ENCODE assay signal across 11 cellular contexts in the genomic region with DNA sequence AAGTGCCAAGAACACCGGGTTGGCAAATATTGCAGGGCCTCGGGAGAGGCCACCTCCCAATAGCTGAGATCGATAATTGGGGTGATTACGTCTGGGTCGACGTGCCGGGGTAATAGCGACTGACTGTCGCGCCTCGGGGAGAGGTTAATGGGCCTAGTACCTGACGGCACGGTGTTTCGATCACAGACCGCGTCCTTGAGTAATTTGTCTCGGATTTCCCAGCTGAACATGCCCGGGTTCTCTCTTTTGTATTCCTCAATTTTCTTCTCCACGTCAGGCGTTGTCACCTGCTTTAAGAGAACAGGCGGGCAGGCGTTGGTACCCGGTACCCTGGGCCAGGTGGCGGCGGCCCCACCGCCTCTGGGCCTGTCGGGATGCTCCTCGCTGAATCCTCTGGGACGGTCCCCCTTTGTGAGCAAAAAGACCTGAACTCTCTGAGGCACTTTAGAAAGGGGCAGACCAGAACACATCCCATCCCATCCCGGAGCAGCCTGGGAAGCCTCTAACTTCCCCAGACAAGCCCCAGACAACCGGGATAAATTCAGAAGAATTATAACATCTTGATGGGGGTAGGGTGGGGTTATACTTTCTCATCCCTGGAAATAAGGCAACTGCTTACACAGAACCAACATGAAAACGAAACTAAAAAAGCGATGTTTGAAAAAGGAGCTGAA. TPM values are rescaled to one million over a fixed set of nuclear protein-coding genes. Genes with fewer than 3 reads are reported as not detected.
A peak's percentile ranks its signal among the peaks of the same experiment; 100 is the strongest.
DNase-seq lines count a peak whose midpoint lies in the region; ATAC-seq and TF ChIP-seq lines count a peak whose summit lies in the region.
"Had no signal": no experiment of that assay in that cellular context is flagged by ENCODE, and none has a peak within 500 bp of the region (broad histone marks: within the 10 kb centered on the region; RNA-seq: fewer than 3 reads in every experiment).

No MANE protein-coding gene starts in this region.

- intact Hi-C loops in CD8-positive, alpha-beta T cell (cut with DNase I, micrococcal nuclease) = no loop called here
- intact Hi-C loops in PC-9 (cut with micrococcal nuclease; ENCODE audit: unreplicated experiment) (no loop called here), esophagus muscularis mucosa (cut with DNase I) (no loop called here), Caco-2 (cut with micrococcal nuclease; ENCODE audit: unreplicated experiment) (no loop called here)

- H3K9ac ChIP-seq in neuronal stem cell (ENCODE audit: low read depth, low read length, poor library complexity) = no peak overlapping the region

- H3K4me1 Mint-ChIP-seq in CD8-positive, alpha-beta T cell (ENCODE audit: low read depth) = peaks cover 21% of the 10 kb centered on the region
- no peaks in the 10 kb centered on the region for H3K4me1 Mint-ChIP-seq in Caco-2 (ENCODE audit: low read depth, unreplicated experiment)

- H2BK120ac ChIP-seq in neuronal stem cell (ENCODE audit: low read depth, low read length) = no peak overlapping the region

- no peaks in the 10 kb centered on the region for H3F3A ChIP-seq in PC-9 (ENCODE audit: insufficient read depth, low read depth)

- no peaks in the 10 kb centered on the region for H3K79me1 ChIP-seq in neuronal stem cell (ENCODE audit: low read depth, low read length)

- H3K27ac ChIP-seq in CD8-positive, alpha-beta T cell (ENCODE audit: low read depth, low read length) = no peak overlapping the region
- H3K27ac ChIP-seq in PC-9 = no peak overlapping the region
- H3K27ac ChIP-seq in esophagus muscularis mucosa (replicated peaks in 1 of 4) = no peak overlapping the region
- no peak overlapping the region for H3K27ac ChIP-seq in neuronal stem cell (replicated peaks; ENCODE audit: low read length)

- POLR2A ChIA-PET in CD8-positive, alpha-beta T cell (lab: Charles Lee) = no interaction called here
- POLR2A ChIA-PET in PC-9 (lab: Charles Lee; ENCODE audit: unreplicated experiment) (no interaction called here), Caco-2 (lab: Charles Lee) (no interaction called here)

- peak overlapping the region; percentile 34 for H2AFZ ChIP-seq in PC-9
- no peak overlapping the region for H2AFZ ChIP-seq in neuronal stem cell (ENCODE audit: low read length)

- CTCF ChIA-PET in CD8-positive, alpha-beta T cell (lab: Charles Lee) = no interaction called here
- CTCF ChIA-PET in PC-9 (lab: Charles Lee) (interaction anchor here (0.6 kb wide), 1 partner anchor 284 kb away, joined by 3 read pairs; no protein-coding TSS in a partner anchor), Caco-2 (lab: Charles Lee) (no interaction called here)

- peaks cover 3% of the 10 kb centered on the region for H3K4me1 ChIP-seq in CD8-positive, alpha-beta T cell (ENCODE audit: insufficient read depth, low read length)
- H3K4me1 ChIP-seq in PC-9 (replicated peaks; ENCODE audit: insufficient read depth) = no peaks in the 10 kb centered on the region
- H3K4me1 ChIP-seq in esophagus muscularis mucosa = peaks cover 18 to 72% (median 67%) of the 10 kb centered on the region in 4 donors
- peaks cover 8 to 9% of the 10 kb centered on the region in 2 donors for H3K4me1 ChIP-seq in neuronal stem cell (ENCODE audit: control insufficient read depth in 2 of 2, insufficient read depth in 1 of 2, low read depth in 1 of 2, low read length in 2 of 2)
- H3K4me1 ChIP-seq in Caco-2 = no peaks in the 10 kb centered on the region

- no peaks in the 10 kb centered on the region for H3K36me3 Mint-ChIP-seq in CD8-positive, alpha-beta T cell
- no peaks in the 10 kb centered on the region for H3K36me3 Mint-ChIP-seq in Caco-2 (ENCODE audit: insufficient read depth, unreplicated experiment)

- TF ChIP-seq POLR2A in esophagus muscularis mucosa (IDR thresholded peaks at IDR 0.05; ENCODE audit: low read depth) = no peak

- H4K8ac ChIP-seq in neuronal stem cell (ENCODE audit: low read depth, low read length) = no peak overlapping the region

- H3K79me2 ChIP-seq in PC-9 (ENCODE audit: low read depth) = no peaks in the 10 kb centered on the region

- peak overlapping the region; percentile 7 for H2BK5ac ChIP-seq in neuronal stem cell (ENCODE audit: low read length)

- H3K9me3 Mint-ChIP-seq in CD8-positive, alpha-beta T cell = no peaks in the 10 kb centered on the region
- H3K9me3 Mint-ChIP-seq in Caco-2 (ENCODE audit: unreplicated experiment) = peaks cover 10% of the 10 kb centered on the region

- no peaks in the 10 kb centered on the region for H3K36me3 ChIP-seq in CD8-positive, alpha-beta T cell (ENCODE audit: insufficient read depth, low read length)
- H3K36me3 ChIP-seq in PC-9 (ENCODE audit: low read depth) = no peaks in the 10 kb centered on the region
- H3K36me3 ChIP-seq in esophagus muscularis mucosa = no peaks in the 10 kb centered on the region
- H3K36me3 ChIP-seq in neuronal stem cell (replicated peaks in 1 of 2; ENCODE audit: control insufficient read depth in 2 of 2, insufficient read depth in 2 of 2, low read length in 2 of 2) = no peaks in the 10 kb centered on the region
- no peaks in the 10 kb centered on the region for H3K36me3 ChIP-seq in Caco-2 (ENCODE audit: control insufficient read depth, insufficient read depth, low read length)

- H3K9me3 ChIP-seq in CD8-positive, alpha-beta T cell (ENCODE audit: low read length) = no peaks in the 10 kb centered on the region
- no peaks in the 10 kb centered on the region for H3K9me3 ChIP-seq in PC-9 (ENCODE audit: insufficient read depth, low read depth)
- H3K9me3 ChIP-seq in esophagus muscularis mucosa = no peaks in the 10 kb centered on the region
- H3K9me3 ChIP-seq in neuronal stem cell (replicated peaks in 1 of 2; ENCODE audit: control insufficient read depth in 2 of 2, insufficient read depth in 1 of 2, low read depth in 1 of 2, low read length in 2 of 2) = peaks cover 2 to 6% of the 10 kb centered on the region in 2 donors
- no peaks in the 10 kb centered on the region for H3K9me3 ChIP-seq in Caco-2

- H2AK5ac ChIP-seq in neuronal stem cell (ENCODE audit: low read depth, low read length) = peak overlapping the region; percentile 57

- no peak overlapping the region for H4K91ac ChIP-seq in neuronal stem cell (ENCODE audit: low read depth, low read length, poor library complexity)

- peaks cover 33% of the 10 kb centered on the region for H3K27me3 ChIP-seq in CD8-positive, alpha-beta T cell (ENCODE audit: insufficient read depth, low read length)
- H3K27me3 ChIP-seq in PC-9 (ENCODE audit: insufficient read depth, low read depth) (peaks cover 82% of the 10 kb centered on the region), esophagus muscularis mucosa (peaks cover 5 to 100% (median 89%) of the 10 kb centered on the region in 4 donors), neuronal stem cell (ENCODE audit: control insufficient read depth in 3 of 3, insufficient read depth in 3 of 3, low read depth in 1 of 3, low read length in 3 of 3) (peaks cover 63 to 97% (median 91%) of the 10 kb centered on the region in 3 experiments), Caco-2 (replicated peaks; ENCODE audit: control insufficient read depth, insufficient read depth, low read length) (no peaks in the 10 kb centered on the region)

- peak overlapping the region; percentile 52 for H3K23ac ChIP-seq in neuronal stem cell (ENCODE audit: low read depth, low read length, poor library complexity)

- H3K27ac Mint-ChIP-seq in CD8-positive, alpha-beta T cell = no peak overlapping the region
- H3K27ac Mint-ChIP-seq in Caco-2 (ENCODE audit: unreplicated experiment) = no peak overlapping the region

- no peaks in the 10 kb centered on the region for H4K20me1 ChIP-seq in PC-9 (ENCODE audit: insufficient read depth)

- no peak for DNase-seq in CD8-positive, alpha-beta T cell
- DNase-seq in PC-9 (no peak), esophagus muscularis mucosa (ENCODE audit: extremely low spot score) (peak; percentile 88), neuronal stem cell (ENCODE audit: low spot score) (no peak), Caco-2 (no peak), NCI-H510A (lab: John Stamatoyannopoulos, UW) (no peak), pons (ENCODE audit: low spot score) (no peak)
- DNase-seq in NK-92 treated with Interleukin-12 subunit alpha and Interleukin-12 subunit beta, amount 100 ng/mL, for 24 hours (lab: John Stamatoyannopoulos, UW) = no peak
- DNase-seq: cortex of kidney, NCI-H1436 had no signal

- 5% methylated on average over 22 of the region's 33 CpGs for WGBS in esophagus muscularis mucosa
- WGBS in neuronal stem cell (ENCODE audit: extremely low coverage in 2 of 2, insufficient read length in 2 of 2, insufficient replicate concordance in 1 of 2), 2 donors = no CpG with 5 or more reads among the region's 33 CpGs

- TF ChIP-seq CTCF in CD8-positive, alpha-beta T cell (IDR thresholded peaks at IDR 0.05) = no peak
- TF ChIP-seq CTCF in PC-9 (conservative IDR thresholded peaks at IDR 0.05) (no peak), esophagus muscularis mucosa (IDR thresholded peaks at IDR 0.05) (no peak), Caco-2 (IDR thresholded peaks at IDR 0.05; ENCODE audit: insufficient read depth in 1 of 2, low read depth in 1 of 2, low read length in 1 of 2, severe bottlenecking in 1 of 2, unreplicated experiment in 1 of 2) (no peak)

- no peak overlapping the region for H3K4ac ChIP-seq in neuronal stem cell (ENCODE audit: low read length)

- peak overlapping the region; percentile 54 for H3K4me3 Mint-ChIP-seq in CD8-positive, alpha-beta T cell
- no peak overlapping the region for H3K4me3 Mint-ChIP-seq in Caco-2 (ENCODE audit: unreplicated experiment)

- no peaks in the 10 kb centered on the region for H3K9me2 ChIP-seq in PC-9 (ENCODE audit: insufficient read depth)

- peak overlapping the region; percentile 44 for H3K14ac ChIP-seq in neuronal stem cell (ENCODE audit: low read length)

- ATAC-seq in CD8-positive, alpha-beta T cell = no peak

- BruUV-seq in PC-9 (replicated peaks; lab: Mats Ljungman, UMichigan) (no TSS peak), Caco-2 (replicated peaks; lab: Mats Ljungman, UMichigan) (no TSS peak)

- H2BK15ac ChIP-seq in neuronal stem cell (ENCODE audit: low read length) = no peak overlapping the region

- no peak overlapping the region for H3K4me3 ChIP-seq in CD8-positive, alpha-beta T cell (ENCODE audit: low read depth, low read length)
- H3K4me3 ChIP-seq in PC-9 = peak overlapping the region; percentile 45; the same call in 1 of the 2 replicates
- H3K4me3 ChIP-seq in esophagus muscularis mucosa = peak overlapping the region; percentile 21 to 47 (median 28)
- no peak overlapping the region for H3K4me3 ChIP-seq in neuronal stem cell (ENCODE audit: low read length in 2 of 2)
- H3K4me3 ChIP-seq in Caco-2 (ENCODE audit: low read depth, low read length) = no peak overlapping the region

- H3K27me3 Mint-ChIP-seq in CD8-positive, alpha-beta T cell (ENCODE audit: low read depth) = peaks cover 79% of the 10 kb centered on the region
- peaks cover 37% of the 10 kb centered on the region for H3K27me3 Mint-ChIP-seq in Caco-2 (ENCODE audit: insufficient read depth, unreplicated experiment)

- peak overlapping the region; percentile 65 for H3K4me2 ChIP-seq in PC-9
- no peak overlapping the region for H3K4me2 ChIP-seq in neuronal stem cell (ENCODE audit: insufficient read depth, low read length, poor library complexity, severe bottlenecking)

- peak overlapping the region; percentile 60 for H3K18ac ChIP-seq in neuronal stem cell (ENCODE audit: low read length)

- no peak for TF ChIP-seq EP300 in esophagus muscularis mucosa (IDR thresholded peaks at IDR 0.05)

- no peak overlapping the region for H2BK12ac ChIP-seq in neuronal stem cell (ENCODE audit: low read length)

RNA-seq across cellular contexts. Expression of a gene that starts 3.3 kb away (rescaled TPM):
- total RNA-seq in CD8-positive, alpha-beta T cell = not detected
- total RNA-seq in PC-9 (2021) = not detected in 2 replicates
- not detected for total RNA-seq in esophagus muscularis mucosa
- 0.04 TPM for polyA plus RNA-seq in neuronal stem cell (2013, experiment 1 of 2)
- not detected for polyA plus RNA-seq in neuronal stem cell (2013, experiment 2 of 2)
- not detected in 2 replicates for total RNA-seq in Caco-2 (2022)
- total RNA-seq: T-helper 2 cell treated with Interferon-gamma antibody and Interleukin-4, amounts not matched to agents 100 ng/mL and 5 ng/mL, for 36 hours had no signal

Comparison
In these comparisons a context has a peak if more than half of its experiments do, and no peak if none do; other contexts are left out.
1. H3K4me3 ChIP-seq: peak in PC-9 (single experiment) and esophagus muscularis mucosa (4 of 4); none in CD8-positive, alpha-beta T cell (single experiment), neuronal stem cell (0 of 2) and Caco-2 (single experiment).